In genomic region chr15:81002004-81002253, GRCh38 we compare ENCODE assay signal across 8 cellular contexts. TPM values are rescaled to one million over a fixed set of nuclear protein-coding genes. Genes with fewer than 3 reads are reported as not detected.
DNase-seq lines count a peak whose midpoint lies in the region; ATAC-seq, FAIRE-seq and TF ChIP-seq lines count a peak whose summit lies in the region.

No MANE protein-coding gene starts in this region.

- H3K27me3 ChIP-seq in K562 (ENCODE audit: control insufficient read depth in 2 of 2, insufficient read depth in 2 of 2, low read length in 2 of 2) (no peaks in the 10 kb centered on the region), testis (no peaks in the 10 kb centered on the region)

- in situ Hi-C loops in K562 (cut with MboI) = no loop called here

- peak overlapping the region in 1 of 2 experiments; percentile 96; a peak in 2 of 4 replicates for H3K9ac ChIP-seq in K562 (ENCODE audit: insufficient read depth in 1 of 2, low read depth in 2 of 2, low read length in 2 of 2)

- peaks cover 13% of the 10 kb centered on the region; the same call in 1 of the 3 replicates for H3K36me3 ChIP-seq in K562 (ENCODE audit: control insufficient read depth, insufficient read depth, low read length)
- H3K36me3 ChIP-seq in testis (ENCODE audit: low read depth, missing control alignments) = no peaks in the 10 kb centered on the region

- TF ChIP-seq EP300 in K562 (IDR thresholded peaks at IDR 0.05; ENCODE audit: low read length) = no peak

- peak overlapping the region; percentile 94 for H3K4me3 ChIP-seq in Jurkat, Clone E6-1 (ENCODE audit: low read length)
- H3K4me3 ChIP-seq in K562 (peak overlapping the region; percentile 90; the same call in 1 of the 2 replicates), testis (peak overlapping the region; percentile 92 to 96)

- peaks cover 43% of the 10 kb centered on the region for H3K79me2 ChIP-seq in K562 (ENCODE audit: control insufficient read depth, insufficient read depth, low read length)

- H3K4me2 ChIP-seq in K562 (ENCODE audit: insufficient read depth, low read length) = peak overlapping the region; percentile 86; the same call in 1 of the 2 replicates

- peak overlapping the region; percentile 53; the same call in 1 of the 2 replicates for H2AFZ ChIP-seq in K562 (ENCODE audit: low read depth, low read length)

- no peaks in the 10 kb centered on the region for H3K9me3 ChIP-seq in K562 (replicated peaks; ENCODE audit: control insufficient read depth, insufficient read depth, low read depth, low read length)
- no peaks in the 10 kb centered on the region for H3K9me3 ChIP-seq in testis

- no peak overlapping the region; the same call in 2 of the 3 replicates for H3K27ac ChIP-seq in K562 (ENCODE audit: extremely low read depth, low read depth, low read length)
- peak overlapping the region; percentile 84 to 95 for H3K27ac ChIP-seq in testis

- intact Hi-C loops in K562 (cut with micrococcal nuclease) = no loop called here
- intact Hi-C loops in testis (cut with DNase I; ENCODE audit: low total_unique reads) = no loop called here

- no peak for FAIRE-seq in K562 (lab: Jason Lieb, UNC)

- 53% methylated on average over 3 of the region's 32 CpGs for WGBS in K562 (ENCODE audit: insufficient coverage, low coverage, missing lambda C conversion rate)
- 3 to 4% methylated on average over 16 to 32 of the region's 32 CpGs for WGBS in testis, 2 donors

- H3K9me1 ChIP-seq in K562 (ENCODE audit: control insufficient read depth, insufficient read depth, low read length) = no peaks in the 10 kb centered on the region

- POLR2A ChIA-PET in K562 (lab: Yijun Ruan, JAX) = interaction anchor here (0.6 to 1.0 kb wide), 2 partner anchors 22 to 162 kb away, joined by 3 to 4 read pairs; no protein-coding TSS in a partner anchor

- BruUV-seq in K562 (replicated peaks; lab: Mats Ljungman, UMichigan) = no TSS peak

- DNase-seq in Jurkat, Clone E6-1 (ENCODE audit: low read depth, low spot score) = no peak
- DNase-seq in K562 (ENCODE audit: extremely low read depth in 1 of 4, low spot score in 3 of 4) (no peak), left lobe of liver (ENCODE audit: low spot score) (no peak), testis (no peak), NCI-H524 (lab: John Stamatoyannopoulos, UW) (no peak)
- DNase-seq in effector CD8-positive, alpha-beta T cell (lab: John Stamatoyannopoulos, UW) = no peak
- DNase-seq in activated CD4-positive, CD25-positive, alpha-beta regulatory T cell (lab: John Stamatoyannopoulos, UW) = no peak

- ATAC-seq in K562 = no peak
- ATAC-seq in left lobe of liver = peak; percentile 37
- ATAC-seq in HG03342 (IDR thresholded peaks at IDR 0.05; ENCODE audit: unreplicated experiment) = no peak

- CTCF ChIA-PET in K562 (lab: Yijun Ruan, JAX; ENCODE audit: low intra/inter-chr PET ratio) = no interaction called here

- H3K4me1 ChIP-seq in K562 (replicated peaks in 1 of 2; ENCODE audit: control insufficient read depth in 2 of 2, insufficient read depth in 2 of 2, low read length in 2 of 2) (peaks cover 12 to 31% of the 10 kb centered on the region in 2 experiments), testis (no peaks in the 10 kb centered on the region)

- no peak for TF ChIP-seq RAD21 in K562 (CRISPR knock-in tag; conservative IDR thresholded peaks at IDR 0.05 in 1 of 2, IDR thresholded peaks at IDR 0.05 in 1 of 2)

- TF ChIP-seq CTCF in K562 (IDR thresholded peaks at IDR 0.05 in 2 of 3, conservative IDR thresholded peaks at IDR 0.05 in 1 of 3; ENCODE audit: insufficient read depth in 2 of 3, low read depth in 1 of 3, low read length in 3 of 3) = no peak
- no peak for TF ChIP-seq CTCF in testis (IDR thresholded peaks at IDR 0.05)

- TF ChIP-seq POLR2A in K562 (conservative IDR thresholded peaks at IDR 0.05) = no peak
- no peak for TF ChIP-seq POLR2A in testis (IDR thresholded peaks at IDR 0.05)

- no peaks in the 10 kb centered on the region for H4K20me1 ChIP-seq in K562 (replicated peaks; ENCODE audit: control insufficient read depth, insufficient read depth, low read length)

TF ChIP-seq in K562, 482 proteins besides CTCF, POLR2A, EP300 and RAD21 (continues in another document):
- TF ChIP-seq CEBPZ (IDR thresholded peaks at IDR 0.05; ENCODE audit: borderline replicate concordance, low read depth, low read length) (no peak), TBP (optimal IDR thresholded peaks at IDR 0.05; ENCODE audit: low read depth, low read length) (no peak), TRIM24 (IDR thresholded peaks at IDR 0.05) (no peak), KDM5B (IDR thresholded peaks at IDR 0.05; ENCODE audit: insufficient replicate concordance, low read depth, low read length) (peak; percentile 29), ZBTB7A (IDR thresholded peaks at IDR 0.05; ENCODE audit: borderline replicate concordance, control insufficient read depth, low read depth, low read length) (no peak), TAF7 (tag; IDR thresholded peaks at IDR 0.05) (no peak), GATAD2B (IDR thresholded peaks at IDR 0.05; ENCODE audit: borderline replicate concordance) (no peak), HNRNPL (IDR thresholded peaks at IDR 0.05; ENCODE audit: low read depth, low read length) (peak; percentile 49; the same call in 1 of the 2 replicates), ZNF324 (CRISPR knock-in tag; IDR thresholded peaks at IDR 0.05) (no peak)

RNA-seq across cellular contexts. Expression of gene TLNRD1, which starts 1.2 kb away (rescaled TPM):
- 14.4 TPM for polyA plus RNA-seq in Jurkat, Clone E6-1 (2012; ENCODE audit: insufficient read depth, insufficient read length)
- total RNA-seq in K562 (2011; cell fraction: chromatin; rRNA removed; ENCODE audit: low replicate concordance) = 7.4 and 16.8 TPM in 2 replicates
- total RNA-seq in K562 (2011; cell fraction: nucleolus; rRNA removed) = 17.1 and 29.2 TPM in 2 replicates
- 11.0 and 14.4 TPM in 2 replicates for total RNA-seq in K562 (2011; cell fraction: nucleoplasm; rRNA removed)
- 23.4 and 25.4 TPM in 2 replicates for total RNA-seq in K562 (2014; rRNA removed)
- total RNA-seq in K562 (2014; rRNA removed; fragmentation: Illumina TruSeq; extraction: Trizol) = 4.3 and 4.8 TPM in 2 replicates
- 5.5 and 5.7 TPM in 2 replicates for total RNA-seq in K562 (2015; rRNA removed; fragmentation: Illumina TruSeq; extraction: Trizol)
- 26.7 and 33.1 TPM in 2 replicates for total RNA-seq in K562 (2021)
- 4.5 and 9.5 TPM in 2 replicates for polyA plus RNA-seq in K562 (2011; rRNA removed)
- polyA plus RNA-seq in K562 (2011; cell fraction: cytosol; rRNA removed) = 4.6 and 46.8 TPM in 2 replicates
- polyA plus RNA-seq in K562 (2011; cell fraction: nucleus; rRNA removed) = 3.1 and 13.4 TPM in 2 replicates
- 11.4 and 15.1 TPM in 2 replicates for polyA plus RNA-seq in K562 (2012)
- polyA plus RNA-seq in K562 (2014; fragmentation: Illumina TruSeq; extraction: Trizol) = 4.2 and 4.7 TPM in 2 replicates
- polyA plus RNA-seq in K562 (2014; fragmentation: Nextera tagmentation; extraction: Ambion mirVana) = 1 to 10 TPM; 1.1 to 1.9 TPM
- polyA plus RNA-seq in K562 (2014; rRNA removed) = 16.2 and 21.5 TPM in 2 replicates
- 1.9 and 7.4 TPM in 2 replicates for polyA minus RNA-seq in K562 (2011; rRNA and poly(A)+ RNA removed)
- polyA minus RNA-seq in K562 (2011; cell fraction: cytosol; rRNA and poly(A)+ RNA removed) = 10.8 and 23.4 TPM in 2 replicates
- 8.1 and 17.0 TPM in 2 replicates for polyA minus RNA-seq in K562 (2011; cell fraction: nucleus; rRNA and poly(A)+ RNA removed)
- 4.2 TPM for total RNA-seq in left lobe of liver
- 10 to 100 TPM; 11.5 to 14.9 TPM for total RNA-seq in testis
- polyA plus RNA-seq in testis (ENCODE audit: insufficient read depth, low read depth, low replicate concordance) = 2.6 TPM

RNA-seq across cellular contexts. Expression of gene MESD, which starts 12.3 kb away (rescaled TPM):
- 27.1 TPM for polyA plus RNA-seq in Jurkat, Clone E6-1 (2012; ENCODE audit: insufficient read depth, insufficient read length)
- 28.7 and 34.6 TPM in 2 replicates for total RNA-seq in K562 (2011; cell fraction: chromatin; rRNA removed; ENCODE audit: low replicate concordance)
- 24.3 and 27.2 TPM in 2 replicates for total RNA-seq in K562 (2011; cell fraction: nucleolus; rRNA removed)
- 38.3 and 58.0 TPM in 2 replicates for total RNA-seq in K562 (2011; cell fraction: nucleoplasm; rRNA removed)
- total RNA-seq in K562 (2014; rRNA removed) (22.8 and 26.5 TPM in 2 replicates), K562 (2014; rRNA removed; fragmentation: Illumina TruSeq; extraction: Trizol) (28.2 and 31.4 TPM in 2 replicates), K562 (2015; rRNA removed; fragmentation: Illumina TruSeq; extraction: Trizol) (38.2 and 39.7 TPM in 2 replicates), K562 (2021) (23.9 and 24.1 TPM in 2 replicates), left lobe of liver (16.6 TPM), testis (10 to 100 TPM; 38.5 to 39.8 TPM)
- polyA plus RNA-seq in K562 (2011; rRNA removed) (11.5 and 20.0 TPM in 2 replicates), K562 (2014; fragmentation: Illumina TruSeq; extraction: Trizol) (27.0 and 29.7 TPM in 2 replicates), K562 (2014; fragmentation: Nextera tagmentation; extraction: Ambion mirVana) (10 to 100 TPM; 11.3 to 17.0 TPM), K562 (2014; rRNA removed) (18.9 and 20.7 TPM in 2 replicates), testis (ENCODE audit: insufficient read depth, low read depth, low replicate concordance) (26.0 TPM)
- 9.6 TPM in 2 replicates for polyA plus RNA-seq in K562 (2011; cell fraction: cytosol; rRNA removed)
- 11.6 and 12.9 TPM in 2 replicates for polyA plus RNA-seq in K562 (2011; cell fraction: nucleus; rRNA removed)
- polyA plus RNA-seq in K562 (2012) = 22.1 and 28.2 TPM in 2 replicates
- 15.6 and 22.3 TPM in 2 replicates for polyA minus RNA-seq in K562 (2011; rRNA and poly(A)+ RNA removed)
- polyA minus RNA-seq in K562 (2011; cell fraction: cytosol; rRNA and poly(A)+ RNA removed) = 12.6 and 14.6 TPM in 2 replicates
- 10.2 and 15.2 TPM in 2 replicates for polyA minus RNA-seq in K562 (2011; cell fraction: nucleus; rRNA and poly(A)+ RNA removed)
